In genomic region chr2:133532919-133533318, GRCh38 we compare ENCODE assay signal across 20 cellular contexts. TPM values are rescaled to one million over a fixed set of nuclear protein-coding genes. Genes with fewer than 3 reads are reported as not detected.
A peak's percentile ranks its signal among the peaks of the same experiment; 100 is the strongest.
DNase-seq lines count a peak whose midpoint lies in the region; ATAC-seq and TF ChIP-seq lines count a peak whose summit lies in the region.
"Had no signal": no experiment of that assay in that cellular context is flagged by ENCODE, and none has a peak within 500 bp of the region (broad histone marks: within the 10 kb centered on the region; RNA-seq: fewer than 3 reads in every experiment).

No MANE protein-coding gene starts in this region.

- H3F3A ChIP-seq in PC-3 (ENCODE audit: low read length, unreplicated experiment), result no peaks in the 10 kb centered on the region

- no peak overlapping the region for H3K9ac ChIP-seq in PC-3 (ENCODE audit: low read length)

- no peak for TF ChIP-seq EP300 in suprapubic skin (IDR thresholded peaks at IDR 0.05)

- H3K4me3 Mint-ChIP-seq in mesothelial cell of epicardium, result no peak overlapping the region
- H3K4me3 Mint-ChIP-seq: stimulated activated memory B cell treated with anti-CD40 and anti-IgM and Interleukin-4, amounts not matched to agents 10 μg/mL and 1 μg/mL and 100 μg/mL, for 72 hours had no signal

- TF ChIP-seq CTCF in PC-3 (conservative IDR thresholded peaks at IDR 0.05; ENCODE audit: low read depth, low read length) (peak; percentile 51), brain microvascular endothelial cell (IDR thresholded peaks at IDR 0.05; ENCODE audit: low read depth, low read length, missing control alignments) (peak; percentile 10), mesothelial cell of epicardium (IDR thresholded peaks at IDR 0.05; ENCODE audit: unreplicated experiment) (no peak), suprapubic skin (IDR thresholded peaks at IDR 0.05) (no peak)

- H3K4me1 ChIP-seq in PC-3 (ENCODE audit: insufficient read depth, low read length) (peaks cover 16% of the 10 kb centered on the region), suprapubic skin (no peaks in the 10 kb centered on the region)
- H3K4me1 ChIP-seq: tibial nerve had no signal

- H3K4me3 ChIP-seq in PC-3 (ENCODE audit: low read length) (peak overlapping the region; percentile 10; the same call in 1 of the 2 replicates), brain microvascular endothelial cell (ENCODE audit: low read depth, low read length) (no peak overlapping the region), suprapubic skin (no peak overlapping the region)
- H3K4me3 ChIP-seq: cardiac muscle cell, PC-9, tibial nerve had no signal

- H3K4me1 Mint-ChIP-seq in mesothelial cell of epicardium, result no peaks in the 10 kb centered on the region
- H3K4me1 Mint-ChIP-seq: stimulated activated memory B cell treated with anti-CD40 and anti-IgM and Interleukin-4, amounts not matched to agents 10 μg/mL and 1 μg/mL and 100 μg/mL, for 72 hours had no signal

- CTCF ChIA-PET in PC-3 (lab: Charles Lee), result interaction anchor here (0.6 to 1.1 kb wide), 8 partner anchors 24 to 311 kb away, joined by 3 to 6 read pairs (median 3); no protein-coding TSS in a partner anchor

- ATAC-seq in PC-3 (peak; percentile 100), HG03025 (IDR thresholded peaks at IDR 0.05; ENCODE audit: low FRiP score, unreplicated experiment) (no peak)
- ATAC-seq: stimulated activated memory B cell treated with anti-CD40 and anti-IgM and Interleukin-4, amounts not matched to agents 10 μg/mL and 1 μg/mL and 100 μg/mL, for 72 hours had no signal

- H2AFZ ChIP-seq in PC-3 (ENCODE audit: low read length), result peak overlapping the region; percentile 41
- H2AFZ ChIP-seq: PC-9 had no signal

- no peaks in the 10 kb centered on the region for H3K79me2 ChIP-seq in PC-3 (ENCODE audit: low read length)

- BruUV-seq in PC-3 (replicated peaks; lab: Mats Ljungman, UMichigan), result no TSS peak

- peak overlapping the region; percentile 49 for H3K4me2 ChIP-seq in PC-3 (ENCODE audit: low read length)
- H3K4me2 ChIP-seq: PC-9 had no signal

- DNase-seq in GM03348 (ENCODE audit: low spot score) (peak; percentile 25), PC-3 (peak; percentile 93), brain microvascular endothelial cell (no peak), myocyte (ENCODE audit: low read depth) (peak; percentile 18), T-helper 1 cell (no peak), mesothelial cell of epicardium (ENCODE audit: low spot score in 2 of 2, unreplicated experiment in 2 of 2) (no peak), suprapubic skin (ENCODE audit: low spot score in 2 of 2) (no peak)
- DNase-seq: activated CD4-positive, alpha-beta T cell treated with anti-CD3 and anti-CD28 coated beads, Interleukin-2, amount 50 U/mL, for 1 hour; activated naive CD4-positive, alpha-beta T cell treated with anti-CD3 and anti-CD28 coated beads, Interleukin-2, amount 50 U/mL, for 16 hours; activated T-cell treated with anti-CD3 and anti-CD28 coated beads for 4 hours; C1 segment of cervical spinal cord; hippocampal formation; kidney glomerular epithelial cell; mesendoderm; NCI-H1092; PC-9 had no signal

- H3K27me3 Mint-ChIP-seq in mesothelial cell of epicardium (ENCODE audit: low read depth), result peaks cover 18% of the 10 kb centered on the region

- WGBS in suprapubic skin, result 56% methylated on average over 4 of the region's 4 CpGs

- no peaks in the 10 kb centered on the region for H3K36me3 Mint-ChIP-seq in mesothelial cell of epicardium
- H3K36me3 Mint-ChIP-seq: stimulated activated memory B cell treated with anti-CD40 and anti-IgM and Interleukin-4, amounts not matched to agents 10 μg/mL and 1 μg/mL and 100 μg/mL, for 72 hours had no signal

- H3K36me3 ChIP-seq in PC-3 (ENCODE audit: low read depth, low read length), result no peaks in the 10 kb centered on the region
- no peaks in the 10 kb centered on the region for H3K36me3 ChIP-seq in brain microvascular endothelial cell (replicated peaks)
- no peaks in the 10 kb centered on the region for H3K36me3 ChIP-seq in suprapubic skin
- H3K36me3 ChIP-seq: cardiac muscle cell, tibial nerve had no signal

- POLR2A ChIA-PET in PC-3 (lab: Charles Lee; ENCODE audit: unreplicated experiment), result interaction anchor here (0.7 kb wide), 1 partner anchor 11 kb away, joined by 3 read pairs; no protein-coding TSS in a partner anchor

- no peaks in the 10 kb centered on the region for H3K9me3 ChIP-seq in PC-3 (ENCODE audit: low read length)
- H3K9me3 ChIP-seq in suprapubic skin, result no peaks in the 10 kb centered on the region
- H3K9me3 ChIP-seq: tibial nerve had no signal

- H3K9me2 ChIP-seq in PC-3 (replicated peaks; ENCODE audit: low read length), result no peaks in the 10 kb centered on the region

- H3K27me3 ChIP-seq in PC-3 (ENCODE audit: low read length) (no peaks in the 10 kb centered on the region), brain microvascular endothelial cell (replicated peaks) (no peaks in the 10 kb centered on the region), suprapubic skin (no peaks in the 10 kb centered on the region)
- H3K27me3 ChIP-seq: tibial nerve had no signal

- no peaks in the 10 kb centered on the region for H4K20me1 ChIP-seq in PC-3 (ENCODE audit: low read length)

- in situ Hi-C loops in brain microvascular endothelial cell (cut with HindIII; ENCODE audit: low pct_ligation_motif_present, low sequenced_read_pairs), result no loop called here

- intact Hi-C loops in PC-3 (cut with micrococcal nuclease), result no loop called here

- no peak for TF ChIP-seq POLR2A in suprapubic skin (IDR thresholded peaks at IDR 0.05)

- H3K27ac Mint-ChIP-seq in mesothelial cell of epicardium, result no peak overlapping the region
- H3K27ac Mint-ChIP-seq: stimulated activated memory B cell treated with anti-CD40 and anti-IgM and Interleukin-4, amounts not matched to agents 10 μg/mL and 1 μg/mL and 100 μg/mL, for 72 hours had no signal

- H3K27ac ChIP-seq in PC-3 (ENCODE audit: low read length) (peak overlapping the region; percentile 52), brain microvascular endothelial cell (no peak overlapping the region), suprapubic skin (no peak overlapping the region)
- H3K27ac ChIP-seq: cardiac muscle cell, PC-9, tibial nerve had no signal

- H3K9me3 Mint-ChIP-seq in mesothelial cell of epicardium, result peaks cover 16% of the 10 kb centered on the region

RNA-seq across cellular contexts. Expression of gene NCKAP5, which starts 35.3 kb away (rescaled TPM):
- total RNA-seq in PC-3 (2014; rRNA removed), result 3.2 and 4.8 TPM in 2 replicates
- total RNA-seq in myocyte, result 0.31 and 0.53 TPM in 2 replicates
- 0.16 TPM for polyA plus RNA-seq in myocyte (2012)
- total RNA-seq in mesothelial cell of epicardium, result 2.1 to 3.4 TPM (median 2.2 TPM) in 3 replicates
- 1 to 10 TPM; 2.8 to 6.4 (median 4.2) TPM for total RNA-seq in suprapubic skin
- total RNA-seq: PC-9 had no signal

Comparison
In these comparisons a context has a peak if more than half of its experiments do, and no peak if none do; other contexts are left out.
1. DNase-seq: peak in GM03348 (single experiment), PC-3 (single experiment) and myocyte (single experiment); none in brain microvascular endothelial cell (single experiment), T-helper 1 cell (0 of 5), mesothelial cell of epicardium (0 of 2) and suprapubic skin (0 of 2).
2. CTCF ChIP-seq: peak in PC-3 (single experiment) and brain microvascular endothelial cell (single experiment); none in mesothelial cell of epicardium (single experiment) and suprapubic skin (0 of 2).